In genomic region chr11:119907934-119908760, GRCh38 we compare ENCODE assay signal across 15 cellular contexts.
A peak's percentile ranks its signal among the peaks of the same experiment; 100 is the strongest.
DNase-seq lines count a peak whose midpoint lies in the region; ATAC-seq and TF ChIP-seq lines count a peak whose summit lies in the region.
"Had no signal": no experiment of that assay in that cellular context is flagged by ENCODE, and none has a peak within 500 bp of the region (broad histone marks: within the 10 kb centered on the region; RNA-seq: fewer than 3 reads in every experiment).

No MANE protein-coding gene starts in this region.

- TF ChIP-seq CTCF in Caco-2 (IDR thresholded peaks at IDR 0.05; ENCODE audit: insufficient read depth in 1 of 2, low read depth in 1 of 2, low read length in 1 of 2, severe bottlenecking in 1 of 2, unreplicated experiment in 1 of 2) (peak in 1 of 2 experiments; percentile 11), WTC11 (IDR thresholded peaks at IDR 0.05) (no peak), mesothelial cell of epicardium (IDR thresholded peaks at IDR 0.05; ENCODE audit: unreplicated experiment) (no peak)

- H3K4me1 ChIP-seq in Caco-2: peaks cover 69% of the 10 kb centered on the region

- peaks cover 78% of the 10 kb centered on the region for H3K4me1 Mint-ChIP-seq in Caco-2 (ENCODE audit: low read depth, unreplicated experiment)
- peaks cover 28% of the 10 kb centered on the region for H3K4me1 Mint-ChIP-seq in WTC11
- peaks cover 40% of the 10 kb centered on the region for H3K4me1 Mint-ChIP-seq in mesothelial cell of epicardium
- H3K4me1 Mint-ChIP-seq: stimulated activated effector memory CD8-positive, alpha-beta T cell treated with anti-CD3 and anti-CD28 coated beads, Interleukin-12 subunit alpha, Interleukin-12 subunit beta, amount 100 ng/mL, for 72 hours had no signal

- H3K36me3 Mint-ChIP-seq in Caco-2 (ENCODE audit: insufficient read depth, unreplicated experiment) (peaks cover 11% of the 10 kb centered on the region), WTC11 (no peaks in the 10 kb centered on the region), mesothelial cell of epicardium (no peaks in the 10 kb centered on the region)
- H3K36me3 Mint-ChIP-seq: stimulated activated effector memory CD8-positive, alpha-beta T cell treated with anti-CD3 and anti-CD28 coated beads, Interleukin-12 subunit alpha, Interleukin-12 subunit beta, amount 100 ng/mL, for 72 hours had no signal

- H3K4me3 Mint-ChIP-seq in Caco-2 (ENCODE audit: unreplicated experiment) (peak overlapping the region; percentile 64), WTC11 (no peak overlapping the region), mesothelial cell of epicardium (no peak overlapping the region)
- H3K4me3 Mint-ChIP-seq: stimulated activated effector memory CD8-positive, alpha-beta T cell treated with anti-CD3 and anti-CD28 coated beads, Interleukin-12 subunit alpha, Interleukin-12 subunit beta, amount 100 ng/mL, for 72 hours had no signal

- H3K9me3 Mint-ChIP-seq in Caco-2 (ENCODE audit: unreplicated experiment): no peaks in the 10 kb centered on the region
- H3K9me3 Mint-ChIP-seq in WTC11: no peaks in the 10 kb centered on the region
- no peaks in the 10 kb centered on the region for H3K9me3 Mint-ChIP-seq in mesothelial cell of epicardium
- H3K9me3 Mint-ChIP-seq: stimulated activated effector memory CD8-positive, alpha-beta T cell treated with anti-CD3 and anti-CD28 coated beads, Interleukin-12 subunit alpha, Interleukin-12 subunit beta, amount 100 ng/mL, for 72 hours had no signal

- H3K27me3 Mint-ChIP-seq in Caco-2 (ENCODE audit: insufficient read depth, unreplicated experiment) (no peaks in the 10 kb centered on the region), WTC11 (ENCODE audit: low read depth) (no peaks in the 10 kb centered on the region; the same call in 1 of the 2 replicates), mesothelial cell of epicardium (ENCODE audit: low read depth) (no peaks in the 10 kb centered on the region)

- DNase-seq in Caco-2 (no peak), NCI-H146 (lab: John Stamatoyannopoulos, UW) (peak; percentile 72), WTC11 (ENCODE audit: low spot score) (no peak), mesothelial cell of epicardium (ENCODE audit: low spot score in 2 of 2, unreplicated experiment in 2 of 2) (no peak), RKO (ENCODE audit: low spot score) (no peak), hippocampal formation (lab: John Stamatoyannopoulos, UW) (no peak)
- DNase-seq in stimulated activated naive CD4-positive, alpha-beta T cell (lab: John Stamatoyannopoulos, UW): no peak
- DNase-seq: aorta; GDM1; NCI-H774; stimulated activated CD4-positive, alpha-beta T cell treated with anti-CD3 and anti-CD28 coated beads, Interleukin-1b, Interleukin-23, amount 100 ng/mL, for 48 hours had no signal

- CTCF ChIA-PET in Caco-2 (lab: Charles Lee): interaction anchor here (0.6 to 2.4 kb wide), 8 partner anchors 13 to 702 kb away, joined by 3 to 10 read pairs (median 4); partner anchors contain the start of genes CBL and NECTIN1
- CTCF ChIA-PET in WTC11 (lab: Charles Lee): interaction anchor here (1.2 to 1.7 kb wide), 3 partner anchors 28 to 174 kb away, joined by 3 to 4 read pairs (median 3); no protein-coding TSS in a partner anchor

- BruUV-seq in Caco-2 (replicated peaks; lab: Mats Ljungman, UMichigan): no TSS peak

- H3K27ac Mint-ChIP-seq in Caco-2 (ENCODE audit: unreplicated experiment) (peak overlapping the region; percentile 86), WTC11 (no peak overlapping the region), mesothelial cell of epicardium (peak overlapping the region; percentile 11)
- H3K27ac Mint-ChIP-seq: stimulated activated effector memory CD8-positive, alpha-beta T cell treated with anti-CD3 and anti-CD28 coated beads, Interleukin-12 subunit alpha, Interleukin-12 subunit beta, amount 100 ng/mL, for 72 hours had no signal

- POLR2A ChIA-PET in Caco-2 (lab: Charles Lee) (interaction anchor here (1.1 to 1.5 kb wide), 2 partner anchors 7 to 10 kb away, joined by 3 read pairs; no protein-coding TSS in a partner anchor), WTC11 (lab: Charles Lee) (no interaction called here)

- ATAC-seq in WTC11 (peak; percentile 28; the same call in 1 of the 2 replicates), GM18520 (IDR thresholded peaks at IDR 0.05; ENCODE audit: unreplicated experiment) (no peak)
- ATAC-seq: activated CD4-positive, CD25-positive, alpha-beta regulatory T cell treated with anti-CD3 and anti-CD28 coated beads, Interleukin-2, amount 50 U/mL, for 24 hours; stimulated activated effector memory CD8-positive, alpha-beta T cell treated with anti-CD3 and anti-CD28 coated beads, Interleukin-12 subunit alpha, Interleukin-12 subunit beta, amount 100 ng/mL, for 72 hours had no signal

- no peak overlapping the region for H3K4me3 ChIP-seq in Caco-2 (ENCODE audit: low read depth, low read length)
- H3K4me3 ChIP-seq: lung had no signal

- no peaks in the 10 kb centered on the region for H3K27me3 ChIP-seq in Caco-2 (replicated peaks; ENCODE audit: control insufficient read depth, insufficient read depth, low read length)

- H3K36me3 ChIP-seq in Caco-2 (ENCODE audit: control insufficient read depth, insufficient read depth, low read length): no peaks in the 10 kb centered on the region

- intact Hi-C loops in Caco-2 (cut with micrococcal nuclease; ENCODE audit: unreplicated experiment): loop anchor here (1.0 to 2.0 kb wide), 3 partner anchors 19 to 179 kb away; partner anchors contain the start of gene NECTIN1

- H3K9me3 ChIP-seq in Caco-2: no peaks in the 10 kb centered on the region

TF ChIP-seq in WTC11, 78 proteins besides CTCF, POLR2A, EP300 and RAD21 (continues in another document):
- TF ChIP-seq EMX1 (CRISPR knock-in tag; IDR thresholded peaks at IDR 0.05): no peak
- no peak for TF ChIP-seq ESRRA (CRISPR knock-in tag; IDR thresholded peaks at IDR 0.05; ENCODE audit: borderline replicate concordance)
- no peak for TF ChIP-seq CREB1 (CRISPR knock-in tag; IDR thresholded peaks at IDR 0.05)
- no peak for TF ChIP-seq MAX (CRISPR knock-in tag; IDR thresholded peaks at IDR 0.05)
- TF ChIP-seq ZNF263 (CRISPR knock-in tag; IDR thresholded peaks at IDR 0.05; ENCODE audit: low read depth): no peak
- TF ChIP-seq PREB (CRISPR knock-in tag; IDR thresholded peaks at IDR 0.05; ENCODE audit: borderline replicate concordance): no peak
- TF ChIP-seq ZBTB21 (CRISPR knock-in tag; IDR thresholded peaks at IDR 0.05; ENCODE audit: borderline replicate concordance): no peak
- TF ChIP-seq GTF2I (CRISPR knock-in tag; conservative IDR thresholded peaks at IDR 0.05): no peak
- TF ChIP-seq PRDM15 (CRISPR knock-in tag; IDR thresholded peaks at IDR 0.05): no peak
- no peak for TF ChIP-seq NFYB (CRISPR knock-in tag; conservative IDR thresholded peaks at IDR 0.05; ENCODE audit: low read depth)
- no peak for TF ChIP-seq IRF2 (CRISPR knock-in tag; IDR thresholded peaks at IDR 0.05; ENCODE audit: borderline replicate concordance, low read depth)
- no peak for TF ChIP-seq RORB (CRISPR knock-in tag; IDR thresholded peaks at IDR 0.05)
- TF ChIP-seq FOXJ3 (CRISPR knock-in tag; IDR thresholded peaks at IDR 0.05; ENCODE audit: borderline replicate concordance): no peak
- no peak for TF ChIP-seq ZNF138 (CRISPR knock-in tag; conservative IDR thresholded peaks at IDR 0.05)
